12 cellular contexts compared by ENCODE assay signal in the genomic region with DNA sequence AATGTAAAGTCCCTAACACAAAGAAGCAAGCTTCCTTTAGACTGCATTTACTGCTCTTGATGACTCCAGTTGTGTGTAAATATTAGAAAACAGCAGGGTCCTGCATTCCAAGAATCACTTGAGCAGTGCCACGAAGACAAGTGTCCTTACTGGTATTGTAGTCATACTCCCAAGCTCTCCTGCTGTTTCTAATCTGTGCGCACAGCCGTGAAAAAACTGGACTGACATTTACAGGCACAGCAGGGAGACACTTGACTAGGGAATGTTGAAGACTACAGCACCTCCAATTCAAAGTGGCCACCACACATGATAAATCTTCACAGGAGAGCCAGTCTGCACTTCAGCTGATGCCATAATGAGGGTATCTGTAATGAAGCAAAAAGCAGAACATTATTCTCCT.
A peak's percentile ranks its signal among the peaks of the same experiment; 100 is the strongest.
DNase-seq lines count a peak whose midpoint lies in the region; ATAC-seq, FAIRE-seq and TF ChIP-seq lines count a peak whose summit lies in the region.
"Had no signal": no experiment of that assay in that cellular context is flagged by ENCODE, and none has a peak within 500 bp of the region (broad histone marks: within the 10 kb centered on the region; RNA-seq: fewer than 3 reads in every experiment).

No MANE protein-coding gene starts in this region.

- H3K9me1 ChIP-seq in K562 (ENCODE audit: control insufficient read depth, insufficient read depth, low read length): no peaks in the 10 kb centered on the region

- no peak overlapping the region for H3K4me2 ChIP-seq in K562 (ENCODE audit: insufficient read depth, low read length)

- TF ChIP-seq EP300 in K562 (IDR thresholded peaks at IDR 0.05; ENCODE audit: low read length): no peak

- H3K9ac ChIP-seq in K562 (ENCODE audit: insufficient read depth in 1 of 2, low read depth in 2 of 2, low read length in 2 of 2): no peak overlapping the region

- no peak overlapping the region for H3K4me3 Mint-ChIP-seq in T-cell
- H3K4me3 Mint-ChIP-seq: activated B cell treated with CpG ODN at 0.5 μM for 24 hours, immature natural killer cell had no signal

- ATAC-seq in HG03103 (IDR thresholded peaks at IDR 0.05; ENCODE audit: low read depth, unreplicated experiment): peak; percentile 6
- peak; percentile 63 for ATAC-seq in K562
- ATAC-seq in T-cell (replicated peaks in 1 of 4): no peak
- no peak for ATAC-seq in foreskin keratinocyte
- ATAC-seq in GM18909 (IDR thresholded peaks at IDR 0.05; ENCODE audit: poor library complexity, unreplicated experiment): no peak

- no peak for TF ChIP-seq RAD21 in K562 (CRISPR knock-in tag; conservative IDR thresholded peaks at IDR 0.05 in 1 of 2, IDR thresholded peaks at IDR 0.05 in 1 of 2)

- no peak for TF ChIP-seq CTCF in BE2C (IDR thresholded peaks at IDR 0.05; ENCODE audit: low read depth, low read length)
- no peak for TF ChIP-seq CTCF in K562 (IDR thresholded peaks at IDR 0.05 in 2 of 3, conservative IDR thresholded peaks at IDR 0.05 in 1 of 3; ENCODE audit: insufficient read depth in 2 of 3, low read depth in 1 of 3, low read length in 3 of 3)
- TF ChIP-seq CTCF in foreskin keratinocyte (conservative IDR thresholded peaks at IDR 0.05): no peak

- no peaks in the 10 kb centered on the region for H3K9me3 Mint-ChIP-seq in T-cell
- H3K9me3 Mint-ChIP-seq: activated B cell treated with CpG ODN at 0.5 μM for 24 hours, immature natural killer cell had no signal

- H3K4me3 ChIP-seq in BE2C (ENCODE audit: low read depth, low read length) (peak overlapping the region; percentile 48), K562 (no peak overlapping the region)
- H3K4me3 ChIP-seq: tibial nerve had no signal

- peaks cover 0 to 3% (median 2%) of the 10 kb centered on the region in 3 donors for H3K4me1 Mint-ChIP-seq in T-cell
- H3K4me1 Mint-ChIP-seq: activated B cell treated with CpG ODN at 0.5 μM for 24 hours, immature natural killer cell had no signal

- no peak overlapping the region for H2AFZ ChIP-seq in K562 (ENCODE audit: low read depth, low read length)

- CTCF ChIA-PET in K562 (lab: Yijun Ruan, JAX; ENCODE audit: low intra/inter-chr PET ratio): no interaction called here
- CTCF ChIA-PET in T-cell (lab: Charles Lee): no interaction called here

- H4K20me1 ChIP-seq in K562 (replicated peaks; ENCODE audit: control insufficient read depth, insufficient read depth, low read length): no peaks in the 10 kb centered on the region

- no peak for FAIRE-seq in K562 (lab: Jason Lieb, UNC)

- H3K27ac ChIP-seq in K562 (ENCODE audit: extremely low read depth, low read depth, low read length): no peak overlapping the region
- H3K27ac ChIP-seq in foreskin keratinocyte: no peak overlapping the region
- H3K27ac ChIP-seq: tibial nerve had no signal

- H3K4me1 ChIP-seq in BE2C (peaks cover 30% of the 10 kb centered on the region), K562 (replicated peaks in 1 of 2; ENCODE audit: control insufficient read depth in 2 of 2, insufficient read depth in 2 of 2, low read length in 2 of 2) (0 out of 5 replicates have a peak, but pooled peaks cover 0 to 3% of the 10 kb centered on the region in 2 experiments), foreskin keratinocyte (no peaks in the 10 kb centered on the region)
- H3K4me1 ChIP-seq: tibial nerve had no signal

- H3K27ac Mint-ChIP-seq in T-cell: no peak overlapping the region
- H3K27ac Mint-ChIP-seq: activated B cell treated with CpG ODN at 0.5 μM for 24 hours, immature natural killer cell had no signal

- BruUV-seq in K562 (replicated peaks; lab: Mats Ljungman, UMichigan): no TSS peak

- peaks cover 17% of the 10 kb centered on the region for H3K36me3 Mint-ChIP-seq in T-cell

- no peaks in the 10 kb centered on the region for H3K79me2 ChIP-seq in K562 (ENCODE audit: control insufficient read depth, insufficient read depth, low read length)

- in situ Hi-C loops in K562 (cut with MboI): no loop called here

- POLR2A ChIA-PET in K562 (lab: Yijun Ruan, JAX): interaction anchor here (0.5 to 1.2 kb wide), 4 partner anchors 17 to 32 kb away, joined by 3 to 5 read pairs (median 3); no protein-coding TSS in a partner anchor
- POLR2A ChIA-PET in T-cell (lab: Charles Lee): no interaction called here

- H3K27me3 ChIP-seq in BE2C: no peaks in the 10 kb centered on the region
- no peaks in the 10 kb centered on the region for H3K27me3 ChIP-seq in K562 (ENCODE audit: control insufficient read depth in 2 of 2, insufficient read depth in 2 of 2, low read length in 2 of 2)
- H3K27me3 ChIP-seq in foreskin keratinocyte: no peaks in the 10 kb centered on the region
- H3K27me3 ChIP-seq: tibial nerve had no signal

- intact Hi-C loops in K562 (cut with micrococcal nuclease): no loop called here

- no peaks in the 10 kb centered on the region for H3K27me3 Mint-ChIP-seq in T-cell
- H3K27me3 Mint-ChIP-seq: activated B cell treated with CpG ODN at 0.5 μM for 24 hours had no signal

- 19% methylated on average over 3 of the region's 3 CpGs for WGBS in K562 (ENCODE audit: insufficient coverage, low coverage, missing lambda C conversion rate)

- no peaks in the 10 kb centered on the region for H3K9me3 ChIP-seq in BE2C
- no peaks in the 10 kb centered on the region for H3K9me3 ChIP-seq in K562 (replicated peaks; ENCODE audit: control insufficient read depth, insufficient read depth, low read depth, low read length)
- H3K9me3 ChIP-seq: tibial nerve had no signal

- DNase-seq in BE2C (peak; percentile 30), NCI-H345 treated with DMSO at 0.1 percent for 48 hours (lab: John Stamatoyannopoulos, UW; ENCODE audit: unreplicated experiment) (peak; percentile 59), K562 (ENCODE audit: extremely low read depth in 1 of 4, low spot score in 3 of 4) (peak in 2 of 4 experiments; percentile 12 to 48), T-cell (no peak), foreskin keratinocyte (no peak)
- no peak for DNase-seq in stimulated activated CD4-positive, alpha-beta T cell treated with anti-CD3 and anti-CD28 coated beads, Interleukin-15, amount 100 ng/mL, for 24 hours
- DNase-seq: activated B cell treated with CpG ODN at 0.5 μM for 24 hours, immature natural killer cell, SHP77 treated with DMSO at 0.1 percent for 48 hours had no signal

- H3K36me3 ChIP-seq in BE2C (no peaks in the 10 kb centered on the region; the same call in 1 of the 2 replicates), K562 (ENCODE audit: control insufficient read depth, insufficient read depth, low read length) (0 out of 3 replicates have a peak, but pooled peaks cover 8% of the 10 kb centered on the region)
- H3K36me3 ChIP-seq: tibial nerve had no signal

- no peak for TF ChIP-seq POLR2A in K562 (conservative IDR thresholded peaks at IDR 0.05)

TF ChIP-seq in K562, 482 proteins besides CTCF, POLR2A, EP300 and RAD21:
- TF ChIP-seq, protein P1, sequence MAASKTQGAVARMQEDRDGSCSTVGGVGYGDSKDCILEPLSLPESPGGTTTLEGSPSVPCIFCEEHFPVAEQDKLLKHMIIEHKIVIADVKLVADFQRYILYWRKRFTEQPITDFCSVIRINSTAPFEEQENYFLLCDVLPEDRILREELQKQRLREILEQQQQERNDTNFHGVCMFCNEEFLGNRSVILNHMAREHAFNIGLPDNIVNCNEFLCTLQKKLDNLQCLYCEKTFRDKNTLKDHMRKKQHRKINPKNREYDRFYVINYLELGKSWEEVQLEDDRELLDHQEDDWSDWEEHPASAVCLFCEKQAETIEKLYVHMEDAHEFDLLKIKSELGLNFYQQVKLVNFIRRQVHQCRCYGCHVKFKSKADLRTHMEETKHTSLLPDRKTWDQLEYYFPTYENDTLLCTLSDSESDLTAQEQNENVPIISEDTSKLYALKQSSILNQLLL (CRISPR knock-in tag; IDR thresholded peaks at IDR 0.05; ENCODE audit: borderline replicate concordance): no peak
- TF ChIP-seq U2AF2 (optimal IDR thresholded peaks at IDR 0.05; ENCODE audit: low read depth, low read length) (no peak), ZNF174 (CRISPR knock-in tag; IDR thresholded peaks at IDR 0.05) (no peak), TEAD4 (IDR thresholded peaks at IDR 0.05; ENCODE audit: low read length) (0 out of 2 replicates have a peak, but pooled peaks have one; percentile 16), TEAD4 (CRISPR knock-in tag; IDR thresholded peaks at IDR 0.05; ENCODE audit: borderline replicate concordance) (no peak), TCF3 (CRISPR knock-in tag; IDR thresholded peaks at IDR 0.05) (0 out of 2 replicates have a peak, but pooled peaks have one; percentile 20), ZNF79 (CRISPR knock-in tag; IDR thresholded peaks at IDR 0.05; ENCODE audit: low read depth) (no peak), HNRNPK (IDR thresholded peaks at IDR 0.05; ENCODE audit: low read depth, low read length, poor library complexity, severe bottlenecking) (no peak)
- TF ChIP-seq, protein P2, sequence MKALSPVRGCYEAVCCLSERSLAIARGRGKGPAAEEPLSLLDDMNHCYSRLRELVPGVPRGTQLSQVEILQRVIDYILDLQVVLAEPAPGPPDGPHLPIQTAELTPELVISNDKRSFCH (CRISPR knock-in tag; IDR thresholded peaks at IDR 0.05): no peak
- TF ChIP-seq, protein P2 (tag; IDR thresholded peaks at IDR 0.05): 0 out of 2 replicates have a peak, but pooled peaks have one; percentile 24
TF ChIP-seq in K562: peak in this region for 3.

Comparison
In these comparisons a context has a peak if more than half of its experiments do, and no peak if none do; other contexts are left out.
1. DNase-seq: peak in BE2C (single experiment) and NCI-H345 treated with DMSO at 0.1 percent for 48 hours (single experiment); none in T-cell (0 of 34), foreskin keratinocyte (0 of 2) and stimulated activated CD4-positive, alpha-beta T cell treated with anti-CD3 and anti-CD28 coated beads, Interleukin-15, amount 100 ng/mL, for 24 hours (single experiment).
2. ATAC-seq: peak in HG03103 (single experiment) and K562 (single experiment); none in T-cell (0 of 4), foreskin keratinocyte (single experiment) and GM18909 (single experiment).